In genomic region chr1:28374297-28374696, GRCh38 we compare ENCODE assay signal across 12 cellular contexts. TPM values are rescaled to one million over a fixed set of nuclear protein-coding genes. Genes with fewer than 3 reads are reported as not detected.
A peak's percentile ranks its signal among the peaks of the same experiment; 100 is the strongest.
DNase-seq lines count a peak whose midpoint lies in the region; ATAC-seq and TF ChIP-seq lines count a peak whose summit lies in the region.
"Had no signal": no experiment of that assay in that cellular context is flagged by ENCODE, and none has a peak within 500 bp of the region (broad histone marks: within the 10 kb centered on the region; RNA-seq: fewer than 3 reads in every experiment).

No MANE protein-coding gene starts in this region.

- 64% methylated on average over 2 of the region's 2 CpGs for WGBS in mammary epithelial cell (ENCODE audit: low coverage, missing lambda C conversion rate)
- no CpG with 5 or more reads among the region's 2 CpGs for WGBS in mesenchymal stem cell
- 66 to 77% methylated on average over 2 of the region's 2 CpGs for WGBS in gastroesophageal sphincter (ENCODE audit: low coverage in 1 of 2), 2 donors

- no peak for TF ChIP-seq CTCF in mammary epithelial cell (conservative IDR thresholded peaks at IDR 0.05 in 1 of 2, IDR thresholded peaks at IDR 0.05 in 1 of 2; ENCODE audit: extremely low read depth in 1 of 2, insufficient read depth in 1 of 2, low read depth in 1 of 2, low read length in 2 of 2)
- TF ChIP-seq CTCF in gastroesophageal sphincter (IDR thresholded peaks at IDR 0.05) = no peak

- no peak overlapping the region for H4K91ac ChIP-seq in mesenchymal stem cell (ENCODE audit: low read length)

- peaks cover 83% of the 10 kb centered on the region for H3K79me2 ChIP-seq in mammary epithelial cell (ENCODE audit: insufficient read depth, low read length)

- no peak overlapping the region for H2BK120ac ChIP-seq in mesenchymal stem cell (ENCODE audit: low read depth, low read length)

- no peaks in the 10 kb centered on the region for H3K27me3 ChIP-seq in mammary epithelial cell (ENCODE audit: insufficient read depth, low read length)
- no peaks in the 10 kb centered on the region for H3K27me3 ChIP-seq in mesenchymal stem cell (ENCODE audit: control insufficient read depth in 1 of 2, insufficient read depth in 1 of 2, low read length in 2 of 2)
- H3K27me3 ChIP-seq in gastroesophageal sphincter = no peaks in the 10 kb centered on the region

- H2BK15ac ChIP-seq in mesenchymal stem cell (ENCODE audit: low read depth, poor library complexity, severe bottlenecking) = no peak overlapping the region

- TF ChIP-seq POLR2A in gastroesophageal sphincter (IDR thresholded peaks at IDR 0.05) = no peak

- ATAC-seq in GM21381 (IDR thresholded peaks at IDR 0.05; ENCODE audit: unreplicated experiment) (no peak), gastroesophageal sphincter (no peak), left lobe of liver (no peak)
- ATAC-seq: Panc1 had no signal

- BruUV-seq in mammary epithelial cell (replicated peaks; lab: Mats Ljungman, UMichigan) = no TSS peak

- CTCF ChIA-PET in mammary epithelial cell (lab: Charles Lee; ENCODE audit: low non-redundant PET) = no interaction called here

- H3K27ac ChIP-seq in mammary epithelial cell (ENCODE audit: insufficient read depth, low read depth, low read length) = peak overlapping the region; percentile 78
- H3K27ac ChIP-seq in mesenchymal stem cell (ENCODE audit: low read length, poor library complexity, severe bottlenecking) = peak overlapping the region; percentile 99
- peak overlapping the region in 2 of 4 donors; percentile 12 to 18 for H3K27ac ChIP-seq in gastroesophageal sphincter
- H3K27ac ChIP-seq: HL-60 had no signal

- H4K20me1 ChIP-seq in mammary epithelial cell (ENCODE audit: insufficient read depth, low read length) = no peaks in the 10 kb centered on the region

- H3K18ac ChIP-seq in mesenchymal stem cell (ENCODE audit: low read depth in 1 of 2, low read length in 2 of 2) = no peak overlapping the region

- no peak overlapping the region for H3K23ac ChIP-seq in mesenchymal stem cell (ENCODE audit: low read length in 2 of 2)

- H3K4ac ChIP-seq in mesenchymal stem cell (ENCODE audit: low read depth in 1 of 2, low read length in 2 of 2) = no peak overlapping the region

- H2AFZ ChIP-seq in mammary epithelial cell (ENCODE audit: low read depth, low read length) = no peak overlapping the region
- H2AFZ ChIP-seq in mesenchymal stem cell (ENCODE audit: low read depth, low read length) = no peak overlapping the region

- H3K4me2 ChIP-seq in mammary epithelial cell (ENCODE audit: insufficient read depth, low read depth, low read length) (peak overlapping the region; percentile 52), mesenchymal stem cell (ENCODE audit: low read length, poor library complexity, severe bottlenecking) (no peak overlapping the region)

- H3K4me3 ChIP-seq in mammary epithelial cell (replicated peaks in 1 of 3; ENCODE audit: insufficient read depth in 1 of 3, low read depth in 2 of 3, low read length in 3 of 3) (no peak overlapping the region), mesenchymal stem cell (ENCODE audit: insufficient read depth in 1 of 2, low read depth in 1 of 2, low read length in 2 of 2) (no peak overlapping the region), gastroesophageal sphincter (no peak overlapping the region)

- H3K36me3 ChIP-seq in mammary epithelial cell (ENCODE audit: insufficient read depth, low read length) (no peaks in the 10 kb centered on the region), mesenchymal stem cell (ENCODE audit: control insufficient read depth in 1 of 2, insufficient read depth in 2 of 2, low read depth in 1 of 2, low read length in 2 of 2) (peaks cover 0 to 3% of the 10 kb centered on the region in 2 experiments), gastroesophageal sphincter (no peaks in the 10 kb centered on the region)

- no peak overlapping the region for H2BK5ac ChIP-seq in mesenchymal stem cell (ENCODE audit: low read depth, low read length, poor library complexity, severe bottlenecking)

- H3K9me3 ChIP-seq in mammary epithelial cell (replicated peaks; ENCODE audit: insufficient read depth, low read length) (no peaks in the 10 kb centered on the region), mesenchymal stem cell (ENCODE audit: control insufficient read depth, low read length) (no peaks in the 10 kb centered on the region), gastroesophageal sphincter (no peaks in the 10 kb centered on the region)

- H3K4me1 ChIP-seq in mammary epithelial cell (ENCODE audit: insufficient read depth, low read length) (peaks cover 20% of the 10 kb centered on the region), mesenchymal stem cell (ENCODE audit: control insufficient read depth, insufficient read depth, low read depth, low read length) (peaks cover 16% of the 10 kb centered on the region), gastroesophageal sphincter (peaks cover 0 to 49% (median 9%) of the 10 kb centered on the region in 3 donors)

- H3K79me1 ChIP-seq in mesenchymal stem cell (replicated peaks; ENCODE audit: low read length, poor library complexity, severe bottlenecking) = no peaks in the 10 kb centered on the region

- H4K8ac ChIP-seq in mesenchymal stem cell (ENCODE audit: low read length) = no peak overlapping the region

- no peak overlapping the region for H2BK12ac ChIP-seq in mesenchymal stem cell (ENCODE audit: low read length in 2 of 2)

- no peak overlapping the region for H2AK5ac ChIP-seq in mesenchymal stem cell (ENCODE audit: low read length, severe bottlenecking)

- H3K9ac ChIP-seq in mammary epithelial cell (ENCODE audit: insufficient read depth, low read length) = peak overlapping the region; percentile 7
- no peak overlapping the region for H3K9ac ChIP-seq in mesenchymal stem cell (ENCODE audit: low read length)

- dilution Hi-C loops in mammary epithelial cell (cut with HindIII; ENCODE audit: low sequenced_read_pairs) = no loop called here

- in situ Hi-C loops in mammary epithelial cell (cut with MboI; ENCODE audit: low sequenced_read_pairs in 2 of 2) = no loop called here

- no peak for TF ChIP-seq EP300 in gastroesophageal sphincter (IDR thresholded peaks at IDR 0.05)

- no peak overlapping the region for H3K14ac ChIP-seq in mesenchymal stem cell (ENCODE audit: low read length in 2 of 2)

- peak; percentile 43 for DNase-seq in AG08396 (ENCODE audit: low spot score)
- peak; percentile 44 for DNase-seq in M059J (ENCODE audit: low read depth)
- peak; percentile 82 for DNase-seq in mammary epithelial cell
- DNase-seq in mesenchymal stem cell = no peak
- DNase-seq in left lobe of liver (ENCODE audit: low spot score) = no peak
- no peak for DNase-seq in NCI-H1417 treated with DMSO at 0.1 percent for 48 hours (lab: John Stamatoyannopoulos, UW)
- DNase-seq: stimulated activated CD4-positive, alpha-beta T cell treated with anti-CD3 and anti-CD28 coated beads, Interleukin-2, amount 100 ng/mL, for 48 hours; stimulated activated naive CD4-positive, alpha-beta T cell had no signal

- intact Hi-C loops in mammary epithelial cell (cut with micrococcal nuclease) = no loop called here

RNA-seq across cellular contexts. Expression of gene PHACTR4, which starts 4.8 kb away (rescaled TPM):
- total RNA-seq in M059J (2014; rRNA removed; shearing (Covaris generic)) = 17.8 and 31.1 TPM in 2 replicates
- total RNA-seq in mammary epithelial cell (10 to 100 TPM; 14.7 to 34.1 TPM), gastroesophageal sphincter (10 to 100 TPM; 20.3 to 32.2 (median 27.0) TPM), left lobe of liver (23.5 TPM)
- polyA plus RNA-seq in mammary epithelial cell = 4.5 TPM
- 44.7 TPM for polyA minus RNA-seq in mammary epithelial cell
- 21.5 TPM for polyA plus RNA-seq in mesenchymal stem cell (2013, experiment 1 of 2)
- 20.8 TPM for polyA plus RNA-seq in mesenchymal stem cell (2013, experiment 2 of 2)

RNA-seq across cellular contexts. Expression of gene MED18, which starts 45.5 kb away (rescaled TPM):
- 13.2 and 15.5 TPM in 2 replicates for total RNA-seq in M059J (2014; rRNA removed; shearing (Covaris generic))
- 10 to 100 TPM; 15.1 to 16.7 TPM for total RNA-seq in mammary epithelial cell
- 21.5 TPM for polyA plus RNA-seq in mammary epithelial cell
- polyA minus RNA-seq in mammary epithelial cell = 89.2 TPM
- polyA plus RNA-seq in mesenchymal stem cell (2013, experiment 1 of 2) = 7.1 TPM
- polyA plus RNA-seq in mesenchymal stem cell (2013, experiment 2 of 2) = 6.7 TPM
- total RNA-seq in gastroesophageal sphincter = 10 to 100 TPM in 3 of 4 donors, 1 to 10 TPM in 1; 8.5 to 21.0 (median 18.2) TPM
- total RNA-seq in left lobe of liver = 16.3 TPM

Comparison
In these comparisons a context has a peak if more than half of its experiments do, and no peak if none do; other contexts are left out.
1. DNase-seq: peak in AG08396 (single experiment), M059J (single experiment) and mammary epithelial cell (single experiment); none in mesenchymal stem cell (single experiment), left lobe of liver (single experiment) and NCI-H1417 treated with DMSO at 0.1 percent for 48 hours (single experiment).